Comparison of ENCODE assay signal across 8 cellular contexts in the genomic region with DNA sequence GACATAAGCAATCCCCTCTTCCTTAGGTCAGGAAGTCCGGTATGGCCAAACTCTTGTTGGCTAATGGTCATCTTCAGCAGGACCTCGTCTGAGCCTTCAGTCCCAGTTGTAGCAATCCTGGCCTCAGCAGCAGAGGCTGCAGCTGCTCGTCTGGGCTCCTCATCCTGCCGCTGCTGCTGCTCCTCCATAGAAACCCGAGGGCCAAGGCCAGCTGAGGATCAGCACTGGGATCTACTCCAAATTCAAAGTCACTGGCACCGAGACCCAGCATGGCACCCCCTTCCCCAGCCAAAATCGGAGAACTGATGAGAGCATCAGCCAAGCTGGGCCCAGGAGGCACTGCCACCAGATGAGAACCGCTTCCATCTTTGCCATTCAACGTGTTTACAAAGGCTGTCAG. TPM values are rescaled to one million over a fixed set of nuclear protein-coding genes. Genes with fewer than 3 reads are reported as not detected.
"Had no signal": no experiment of that assay in that cellular context is flagged by ENCODE, and none has a peak within 500 bp of the region (broad histone marks: within the 10 kb centered on the region; RNA-seq: fewer than 3 reads in every experiment).

No MANE protein-coding gene starts in this region.

- H3K4me3 ChIP-seq: GM23338, HAP-1 had no signal

- H3K27ac ChIP-seq: HL-60 had no signal

- DNase-seq: HFFc6, KBM-7 had no signal

- H3K36me3 ChIP-seq: HAP-1 had no signal

- H3K4me1 ChIP-seq: HAP-1 had no signal

- H3K9me3 ChIP-seq: HAP-1 had no signal

RNA-seq across cellular contexts. Expression of a gene that starts 6.3 kb away (rescaled TPM):
- total RNA-seq: GM23338, H1, HT1080 had no signal
- polyA plus RNA-seq: GM23338, IgD-negative memory B cell had no signal
